In genomic region chr13:100707818-100708740, GRCh38 we compare ENCODE assay signal across 17 cellular contexts. TPM values are rescaled to one million over a fixed set of nuclear protein-coding genes. Genes with fewer than 3 reads are reported as not detected.
DNase-seq lines count a peak whose midpoint lies in the region; ATAC-seq, FAIRE-seq and TF ChIP-seq lines count a peak whose summit lies in the region.
"Had no signal": no experiment of that assay in that cellular context is flagged by ENCODE, and none has a peak within 500 bp of the region (broad histone marks: within the 10 kb centered on the region; RNA-seq: fewer than 3 reads in every experiment).

No MANE protein-coding gene starts in this region.

- dilution Hi-C loops in IMR-90 (cut with HindIII; ENCODE audit: low sequenced_read_pairs, unreplicated experiment) = no loop called here

- TF ChIP-seq CTCF in activated CD8-positive, alpha-beta T cell treated with anti-CD3 and anti-CD28 coated beads for 36 hours (IDR thresholded peaks at IDR 0.05) = no peak
- TF ChIP-seq CTCF in IMR-90 (conservative IDR thresholded peaks at IDR 0.05; ENCODE audit: low read depth, low read length) (no peak), astrocyte (IDR thresholded peaks at IDR 0.05; ENCODE audit: insufficient read depth, low read depth, low read length) (no peak), mesothelial cell of epicardium (IDR thresholded peaks at IDR 0.05; ENCODE audit: unreplicated experiment) (no peak)

- FAIRE-seq in astrocyte (lab: Jason Lieb, UNC) = no peak
- FAIRE-seq: colon had no signal

- CTCF ChIA-PET in activated CD8-positive, alpha-beta T cell treated with anti-CD3 and anti-CD28 coated beads for 36 hours (lab: Charles Lee) = interaction anchor here (1.0 to 1.8 kb wide), 3 partner anchors 13 to 135 kb away, joined by 3 to 9 read pairs (median 3); no protein-coding TSS in a partner anchor
- CTCF ChIA-PET in activated CD8-positive, alpha-beta T cell treated with anti-CD3 and anti-CD28 coated beads, Interleukin-2, amount 10 ng/mL, durations not matched to agents 7 days and 5 days (lab: Charles Lee) = no interaction called here
- CTCF ChIA-PET in IMR-90 (lab: Yijun Ruan, JAX) = no interaction called here

- H2BK15ac ChIP-seq in IMR-90 (ENCODE audit: low read depth, low read length) = no peak overlapping the region

- H3K4me1 ChIP-seq in IMR-90 (ENCODE audit: control insufficient read depth, insufficient read depth, low read length) = no peaks in the 10 kb centered on the region
- H3K4me1 ChIP-seq in astrocyte (ENCODE audit: insufficient read depth, low read length) = peaks cover 5% of the 10 kb centered on the region

- H3K36me3 ChIP-seq in IMR-90 (ENCODE audit: control insufficient read depth, insufficient read depth, low read length) (no peaks in the 10 kb centered on the region), astrocyte (ENCODE audit: insufficient read depth, low read length) (no peaks in the 10 kb centered on the region)
- H3K36me3 ChIP-seq: thoracic aorta had no signal

- no peaks in the 10 kb centered on the region for H4K20me1 ChIP-seq in IMR-90 (ENCODE audit: insufficient read depth, low read length)
- no peaks in the 10 kb centered on the region for H4K20me1 ChIP-seq in astrocyte (ENCODE audit: insufficient read depth, low read length)

- ATAC-seq in activated CD8-positive, alpha-beta T cell treated with anti-CD3 and anti-CD28 coated beads for 36 hours = peak; percentile 39
- no peak for ATAC-seq in activated CD8-positive, alpha-beta T cell treated with anti-CD3 and anti-CD28 coated beads, Interleukin-2, amount 10 ng/mL, durations not matched to agents 7 days and 5 days
- ATAC-seq in IMR-90 (ENCODE audit: low read depth) = no peak
- ATAC-seq: esophagus mucosa had no signal

- H4K91ac ChIP-seq in IMR-90 (ENCODE audit: insufficient read depth, low read depth, low read length) = no peak overlapping the region

- H3K4me1 Mint-ChIP-seq in activated CD8-positive, alpha-beta T cell treated with anti-CD3 and anti-CD28 coated beads for 36 hours (ENCODE audit: low read depth) = no peaks in the 10 kb centered on the region
- no peaks in the 10 kb centered on the region for H3K4me1 Mint-ChIP-seq in activated CD8-positive, alpha-beta T cell treated with anti-CD3 and anti-CD28 coated beads, Interleukin-2, amount 10 ng/mL, durations not matched to agents 7 days and 5 days (ENCODE audit: low read depth)
- no peaks in the 10 kb centered on the region for H3K4me1 Mint-ChIP-seq in astrocyte (ENCODE audit: low read depth, unreplicated experiment)
- H3K4me1 Mint-ChIP-seq in mesothelial cell of epicardium = no peaks in the 10 kb centered on the region
- H3K4me1 Mint-ChIP-seq: activated naive CD8-positive, alpha-beta T cell treated with anti-CD3 and anti-CD28 coated beads, Interleukin-2, amount 10 ng/mL, durations not matched to agents 7 days and 5 days had no signal

- intact Hi-C loops in activated CD8-positive, alpha-beta T cell treated with anti-CD3 and anti-CD28 coated beads for 36 hours (cut with micrococcal nuclease) = no loop called here
- intact Hi-C loops in IMR-90 (cut with micrococcal nuclease) = no loop called here

- H3K79me2 ChIP-seq in astrocyte (ENCODE audit: insufficient read depth, low read length) = no peaks in the 10 kb centered on the region

- H3K9ac ChIP-seq in IMR-90 (ENCODE audit: low read depth, low read length) (no peak overlapping the region), astrocyte (ENCODE audit: low read length) (no peak overlapping the region)

- H4K8ac ChIP-seq in IMR-90 (ENCODE audit: low read depth in 2 of 2, low read length in 2 of 2) = no peak overlapping the region

- H2AFZ ChIP-seq in IMR-90 (replicated peaks; ENCODE audit: low read length, poor library complexity) = no peak overlapping the region
- no peak overlapping the region for H2AFZ ChIP-seq in astrocyte (ENCODE audit: low read depth, low read length)

- no peak overlapping the region for H2AK5ac ChIP-seq in IMR-90 (ENCODE audit: low read depth, low read length)

- H3K4me3 ChIP-seq in IMR-90 (ENCODE audit: insufficient read depth, low read depth, low read length) (no peak overlapping the region), astrocyte (ENCODE audit: insufficient read depth, low read depth, low read length) (no peak overlapping the region)
- H3K4me3 ChIP-seq: skin epidermis, thoracic aorta had no signal

- 76% methylated on average over 2 of the region's 12 CpGs; no CpG with 5 or more reads in 1 of the 2 experiments for WGBS in IMR-90 (ENCODE audit: extremely low coverage in 2 of 2, insufficient read length in 1 of 2), 2 experiments

- H2BK5ac ChIP-seq in IMR-90 (ENCODE audit: low read depth, low read length, poor library complexity, severe bottlenecking) = no peak overlapping the region

- no peak overlapping the region for H2BK120ac ChIP-seq in IMR-90 (ENCODE audit: low read depth, low read length)

- no peak overlapping the region for H3K4me3 Mint-ChIP-seq in activated CD8-positive, alpha-beta T cell treated with anti-CD3 and anti-CD28 coated beads for 36 hours
- H3K4me3 Mint-ChIP-seq in activated CD8-positive, alpha-beta T cell treated with anti-CD3 and anti-CD28 coated beads, Interleukin-2, amount 10 ng/mL, durations not matched to agents 7 days and 5 days = no peak overlapping the region
- no peak overlapping the region for H3K4me3 Mint-ChIP-seq in astrocyte (ENCODE audit: unreplicated experiment)
- H3K4me3 Mint-ChIP-seq in mesothelial cell of epicardium = no peak overlapping the region
- H3K4me3 Mint-ChIP-seq: activated naive CD8-positive, alpha-beta T cell treated with anti-CD3 and anti-CD28 coated beads, Interleukin-2, amount 10 ng/mL, durations not matched to agents 7 days and 5 days had no signal

- TF ChIP-seq POLR2A in IMR-90 (IDR thresholded peaks at IDR 0.05; ENCODE audit: low read depth, low read length) = no peak

- POLR2A ChIA-PET in activated CD8-positive, alpha-beta T cell treated with anti-CD3 and anti-CD28 coated beads for 36 hours (lab: Charles Lee) = no interaction called here
- POLR2A ChIA-PET in activated CD8-positive, alpha-beta T cell treated with anti-CD3 and anti-CD28 coated beads, Interleukin-2, amount 10 ng/mL, durations not matched to agents 7 days and 5 days (lab: Charles Lee) = no interaction called here
- POLR2A ChIA-PET in IMR-90 (lab: Charles Lee; ENCODE audit: unreplicated experiment) = no interaction called here

- H3K9me1 ChIP-seq in IMR-90 (ENCODE audit: insufficient read depth, low read length) = no peaks in the 10 kb centered on the region

- H3K27ac ChIP-seq in IMR-90 (ENCODE audit: insufficient read depth, low read length) = no peak overlapping the region
- peak overlapping the region; percentile 37 for H3K27ac ChIP-seq in astrocyte (ENCODE audit: low read depth, low read length)
- H3K27ac ChIP-seq: skin epidermis, thoracic aorta had no signal

- no peaks in the 10 kb centered on the region for H3K27me3 Mint-ChIP-seq in activated CD8-positive, alpha-beta T cell treated with anti-CD3 and anti-CD28 coated beads for 36 hours
- H3K27me3 Mint-ChIP-seq in activated CD8-positive, alpha-beta T cell treated with anti-CD3 and anti-CD28 coated beads, Interleukin-2, amount 10 ng/mL, durations not matched to agents 7 days and 5 days (ENCODE audit: low read depth) = no peaks in the 10 kb centered on the region
- H3K27me3 Mint-ChIP-seq in astrocyte (ENCODE audit: low read depth, unreplicated experiment) (peaks cover 4% of the 10 kb centered on the region), mesothelial cell of epicardium (ENCODE audit: low read depth) (no peaks in the 10 kb centered on the region)

- no peaks in the 10 kb centered on the region for H3K36me3 Mint-ChIP-seq in activated CD8-positive, alpha-beta T cell treated with anti-CD3 and anti-CD28 coated beads for 36 hours (ENCODE audit: low read depth)
- no peaks in the 10 kb centered on the region for H3K36me3 Mint-ChIP-seq in activated CD8-positive, alpha-beta T cell treated with anti-CD3 and anti-CD28 coated beads, Interleukin-2, amount 10 ng/mL, durations not matched to agents 7 days and 5 days (ENCODE audit: low read depth)
- H3K36me3 Mint-ChIP-seq in astrocyte (ENCODE audit: low read depth, unreplicated experiment) (no peaks in the 10 kb centered on the region), mesothelial cell of epicardium (no peaks in the 10 kb centered on the region)
- H3K36me3 Mint-ChIP-seq: activated naive CD8-positive, alpha-beta T cell treated with anti-CD3 and anti-CD28 coated beads, Interleukin-2, amount 10 ng/mL, durations not matched to agents 7 days and 5 days had no signal

- H4K5ac ChIP-seq in IMR-90 (ENCODE audit: low read depth, low read length) = no peak overlapping the region

- no peak overlapping the region for H3K27ac Mint-ChIP-seq in activated CD8-positive, alpha-beta T cell treated with anti-CD3 and anti-CD28 coated beads for 36 hours
- no peak overlapping the region for H3K27ac Mint-ChIP-seq in activated CD8-positive, alpha-beta T cell treated with anti-CD3 and anti-CD28 coated beads, Interleukin-2, amount 10 ng/mL, durations not matched to agents 7 days and 5 days
- H3K27ac Mint-ChIP-seq in astrocyte (ENCODE audit: unreplicated experiment) (no peak overlapping the region), mesothelial cell of epicardium (no peak overlapping the region)
- H3K27ac Mint-ChIP-seq: activated naive CD8-positive, alpha-beta T cell treated with anti-CD3 and anti-CD28 coated beads, Interleukin-2, amount 10 ng/mL, durations not matched to agents 7 days and 5 days had no signal

- H2AK9ac ChIP-seq in IMR-90 (replicated peaks; ENCODE audit: low read depth, low read length, poor library complexity) = no peak overlapping the region

- TF ChIP-seq RAD21 in IMR-90 (IDR thresholded peaks at IDR 0.05; ENCODE audit: low read length) = no peak

- H3K23ac ChIP-seq in IMR-90 (ENCODE audit: low read depth, low read length) = no peak overlapping the region

- no TSS peak for BruUV-seq in IMR-90 (replicated peaks; lab: Mats Ljungman, UMichigan)

- no peaks in the 10 kb centered on the region for H3K79me1 ChIP-seq in IMR-90 (ENCODE audit: low read depth in 1 of 2, low read length in 2 of 2)

- H3K56ac ChIP-seq in IMR-90 (ENCODE audit: extremely low read depth, insufficient read depth, low read length) = no peak overlapping the region

- H3K4me2 ChIP-seq in IMR-90 (ENCODE audit: low read depth, low read length) = no peak overlapping the region
- H3K4me2 ChIP-seq in astrocyte (ENCODE audit: low read length) = no peak overlapping the region

- DNase-seq in activated CD8-positive, alpha-beta T cell treated with anti-CD3 and anti-CD28 coated beads for 36 hours = peak; percentile 12
- no peak for DNase-seq in activated CD8-positive, alpha-beta T cell treated with anti-CD3 and anti-CD28 coated beads, Interleukin-2, amount 10 ng/mL, durations not matched to agents 7 days and 5 days
- DNase-seq in IMR-90 = no peak
- DNase-seq in astrocyte (ENCODE audit: low read depth) = peak; percentile 97
- peak; percentile 99 for DNase-seq in renal cortical epithelial cell (ENCODE audit: low read depth)
- DNase-seq in NCI-H446 (lab: John Stamatoyannopoulos, UW) = no peak
- no peak for DNase-seq in mesothelial cell of epicardium (ENCODE audit: low spot score in 2 of 2, unreplicated experiment in 2 of 2)
- no peak for DNase-seq in NOMO-1 (lab: John Stamatoyannopoulos, UW; ENCODE audit: unreplicated experiment in 2 of 2)
- DNase-seq: activated CD8-positive, alpha-beta memory T cell treated with anti-CD3 and anti-CD28 coated beads for 24 hours; activated naive CD8-positive, alpha-beta T cell treated with anti-CD3 and anti-CD28 coated beads, Interleukin-2, amount 10 ng/mL, durations not matched to agents 7 days and 5 days; Calu3; NCI-H1694; NCI-H524 treated with DMSO at 0.1 percent for 48 hours had no signal

- H3K9me3 ChIP-seq in IMR-90 (ENCODE audit: control insufficient read depth, insufficient read depth, low read length) (no peaks in the 10 kb centered on the region), astrocyte (ENCODE audit: insufficient read depth, low read depth, low read length) (peaks cover 4% of the 10 kb centered on the region)
- H3K9me3 ChIP-seq: thoracic aorta had no signal

- no peaks in the 10 kb centered on the region for H3K27me3 ChIP-seq in IMR-90 (ENCODE audit: control insufficient read depth, insufficient read depth, low read length)
- H3K27me3 ChIP-seq in astrocyte (ENCODE audit: insufficient read depth, low read length) = peaks cover 6% of the 10 kb centered on the region

- H3K18ac ChIP-seq in IMR-90 (ENCODE audit: low read depth, low read length) = no peak overlapping the region

- H3K9me3 Mint-ChIP-seq in activated CD8-positive, alpha-beta T cell treated with anti-CD3 and anti-CD28 coated beads for 36 hours = no peaks in the 10 kb centered on the region
- H3K9me3 Mint-ChIP-seq in activated CD8-positive, alpha-beta T cell treated with anti-CD3 and anti-CD28 coated beads, Interleukin-2, amount 10 ng/mL, durations not matched to agents 7 days and 5 days (ENCODE audit: insufficient read depth) = no peaks in the 10 kb centered on the region
- H3K9me3 Mint-ChIP-seq in astrocyte (ENCODE audit: unreplicated experiment) = no peaks in the 10 kb centered on the region
- no peaks in the 10 kb centered on the region for H3K9me3 Mint-ChIP-seq in mesothelial cell of epicardium
- H3K9me3 Mint-ChIP-seq: activated naive CD8-positive, alpha-beta T cell treated with anti-CD3 and anti-CD28 coated beads, Interleukin-2, amount 10 ng/mL, durations not matched to agents 7 days and 5 days had no signal

- in situ Hi-C loops in IMR-90 (cut with MboI; ENCODE audit: low sequenced_read_pairs) = no loop called here

- no peak overlapping the region for H3K14ac ChIP-seq in IMR-90 (replicated peaks; ENCODE audit: low read depth, low read length)

- no peak overlapping the region for H3K4ac ChIP-seq in IMR-90 (ENCODE audit: low read depth, low read length)

- H2BK20ac ChIP-seq in IMR-90 (ENCODE audit: low read depth, low read length) = no peak overlapping the region

RNA-seq across cellular contexts. Expression of gene TMTC4, which starts 33.5 kb away (rescaled TPM):
- total RNA-seq in activated CD8-positive, alpha-beta T cell treated with anti-CD3 and anti-CD28 coated beads for 36 hours = 10 to 100 TPM; 13.3 to 16.1 TPM
- 10 to 100 TPM; 26.8 to 27.5 TPM for total RNA-seq in activated CD8-positive, alpha-beta T cell treated with anti-CD3 and anti-CD28 coated beads, Interleukin-2, amount 10 ng/mL, durations not matched to agents 7 days and 5 days
- total RNA-seq in IMR-90 (2012; rRNA removed) (13.1 and 14.3 TPM in 2 replicates), astrocyte (7.7 and 8.4 TPM in 2 replicates), renal cortical epithelial cell (47.4 and 47.8 TPM in 2 replicates), mesothelial cell of epicardium (37.5 to 40.9 TPM (median 39.3 TPM) in 3 replicates)
- 7.4 and 8.4 TPM in 2 replicates for polyA plus RNA-seq in IMR-90 (2012; rRNA removed)
- 6.2 and 6.5 TPM in 2 replicates for polyA plus RNA-seq in IMR-90 (2012; cell fraction: cytosol; rRNA removed)
- polyA plus RNA-seq in IMR-90 (2012; cell fraction: nucleus; rRNA removed; ENCODE audit: low replicate concordance) = 9.1 and 18.2 TPM in 2 replicates

Comparison
In these comparisons a context has a peak if more than half of its experiments do, and no peak if none do; other contexts are left out.
1. DNase-seq: peak in activated CD8-positive, alpha-beta T cell treated with anti-CD3 and anti-CD28 coated beads for 36 hours (single experiment), astrocyte (single experiment) and renal cortical epithelial cell (single experiment); none in activated CD8-positive, alpha-beta T cell treated with anti-CD3 and anti-CD28 coated beads, Interleukin-2, amount 10 ng/mL, durations not matched to agents 7 days and 5 days (single experiment), IMR-90 (single experiment), NCI-H446 (0 of 2), mesothelial cell of epicardium (0 of 2) and NOMO-1 (0 of 2).